11 cellular contexts compared by ENCODE assay signal in the genomic region with DNA sequence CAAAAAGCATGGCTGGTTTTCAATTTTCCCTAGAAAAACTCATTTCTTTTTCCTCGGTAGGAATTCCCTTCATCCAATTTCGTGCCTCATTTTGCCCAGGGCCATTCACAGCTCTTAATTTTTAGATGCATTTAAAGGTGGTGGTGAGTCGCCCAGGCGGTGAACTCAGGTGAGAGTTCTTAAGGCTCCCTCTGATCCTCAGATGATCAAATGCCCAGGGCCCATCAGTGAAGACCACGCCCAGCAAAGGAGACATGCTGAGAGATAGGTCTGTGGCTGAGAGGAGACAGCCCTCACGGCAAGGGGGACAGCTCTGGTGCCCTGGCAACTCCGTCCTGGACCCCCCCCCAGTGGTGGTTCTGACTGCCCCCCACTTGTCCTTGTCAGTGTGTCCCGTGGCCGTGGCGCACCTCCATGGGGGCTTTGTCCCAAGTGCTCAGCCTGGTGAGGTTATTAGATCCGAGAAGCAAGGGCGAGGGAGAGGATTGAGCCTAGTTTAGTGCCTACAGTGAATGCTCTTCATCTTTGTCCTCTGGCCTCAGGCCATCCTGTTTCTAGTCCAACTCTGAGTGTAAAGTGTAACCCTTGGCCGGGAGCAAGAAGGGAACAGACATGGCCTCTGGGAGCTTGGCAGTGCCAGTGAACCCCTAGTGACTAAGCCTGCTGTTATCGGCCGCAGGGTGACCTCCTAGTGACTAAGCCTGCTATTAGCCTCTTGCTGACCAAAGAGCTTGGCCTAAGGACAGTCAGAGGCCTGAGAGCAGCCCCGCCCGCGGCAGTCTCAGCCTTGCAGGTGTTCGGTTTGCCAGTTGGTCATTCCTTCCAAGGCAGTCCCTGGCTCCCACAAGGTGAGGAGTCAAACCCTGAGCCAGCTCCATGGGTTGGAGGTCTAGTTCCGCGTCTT.
DNase-seq lines count a peak whose midpoint lies in the region; ATAC-seq, FAIRE-seq and TF ChIP-seq lines count a peak whose summit lies in the region.
"Had no signal": no experiment of that assay in that cellular context is flagged by ENCODE, and none has a peak within 500 bp of the region (broad histone marks: within the 10 kb centered on the region; RNA-seq: fewer than 3 reads in every experiment).

No MANE protein-coding gene starts in this region.

- H3K36me3 Mint-ChIP-seq in Calu3 (ENCODE audit: insufficient read depth, unreplicated experiment) = peaks cover 24% of the 10 kb centered on the region

- H3K4me1 ChIP-seq in gastroesophageal sphincter (peaks cover 0 to 13% (median 7%) of the 10 kb centered on the region in 3 donors), osteoblast (ENCODE audit: insufficient read depth, low read length) (peaks cover 12% of the 10 kb centered on the region)

- peaks cover 0 to 24% of the 10 kb centered on the region in 2 donors for H3K36me3 ChIP-seq in gastroesophageal sphincter
- no peaks in the 10 kb centered on the region for H3K36me3 ChIP-seq in osteoblast (ENCODE audit: insufficient read depth, low read length)

- no peaks in the 10 kb centered on the region for H3K27me3 Mint-ChIP-seq in Calu3 (ENCODE audit: unreplicated experiment)

- intact Hi-C loops in Calu3 (cut with micrococcal nuclease; ENCODE audit: unreplicated experiment) = no loop called here

- WGBS in gastroesophageal sphincter (ENCODE audit: low coverage in 1 of 2), 2 donors = 78 to 88% methylated on average over 2 to 5 of the region's 21 CpGs

- H2AFZ ChIP-seq in osteoblast (ENCODE audit: low read length) = no peak overlapping the region

- no peak for TF ChIP-seq POLR2A in gastroesophageal sphincter (IDR thresholded peaks at IDR 0.05)

- CTCF ChIA-PET in Calu3 (lab: Charles Lee) = interaction anchor here (0.6 to 2.8 kb wide), 8 partner anchors 12 to 581 kb away, joined by 3 to 11 read pairs (median 4); no protein-coding TSS in a partner anchor

- peak overlapping the region; percentile 19 for H3K4me3 Mint-ChIP-seq in Calu3 (ENCODE audit: low read depth, unreplicated experiment)

- ATAC-seq in gastroesophageal sphincter = peak; percentile 20
- ATAC-seq in GM21423 (IDR thresholded peaks at IDR 0.05; ENCODE audit: unreplicated experiment) = no peak
- no peak for ATAC-seq in GM18858 (IDR thresholded peaks at IDR 0.05; ENCODE audit: unreplicated experiment)
- ATAC-seq: stimulated activated naive CD8-positive, alpha-beta T cell treated with anti-CD3 and anti-CD28 coated beads, Interleukin-15, Interleukin-2, amounts not matched to agents 100 U/mL and 50 U/mL, for 24 hours had no signal

- H3K9me3 ChIP-seq in gastroesophageal sphincter = no peaks in the 10 kb centered on the region
- H3K9me3 ChIP-seq in osteoblast (ENCODE audit: low read depth, low read length) = no peaks in the 10 kb centered on the region

- H3K4me2 ChIP-seq in osteoblast (ENCODE audit: insufficient read depth, low read length) = peak overlapping the region; percentile 4

- no TSS peak for BruUV-seq in Calu3 (replicated peaks; lab: Mats Ljungman, UMichigan)

- H4K20me1 ChIP-seq in osteoblast (ENCODE audit: insufficient read depth, low read length) = peaks cover 4% of the 10 kb centered on the region

- H3K27ac ChIP-seq in gastroesophageal sphincter (peak overlapping the region in 3 of 4 donors; percentile 5 to 41 (median 9)), osteoblast (ENCODE audit: low read depth, low read length) (no peak overlapping the region)

- DNase-seq in Calu3 (peak; percentile 81), RCC 7860 (ENCODE audit: low spot score) (peak; percentile 94), osteoblast (ENCODE audit: insufficient read length, low spot score, missing footprints) (peak; percentile 98), COLO829 (ENCODE audit: low spot score) (no peak), DMS79 (lab: John Stamatoyannopoulos, UW) (no peak)
- DNase-seq: activated CD8-positive, alpha-beta memory T cell treated with anti-CD3 and anti-CD28 coated beads, Interleukin-2, amount 50 U/mL, for 4 hours; central memory CD4-positive, alpha-beta T cell; stimulated activated naive CD8-positive, alpha-beta T cell treated with anti-CD3 and anti-CD28 coated beads, Interleukin-15, Interleukin-2, amounts not matched to agents 100 U/mL and 50 U/mL, for 24 hours had no signal

- H3K27me3 ChIP-seq in gastroesophageal sphincter = no peaks in the 10 kb centered on the region
- peaks cover 21% of the 10 kb centered on the region for H3K27me3 ChIP-seq in osteoblast (ENCODE audit: insufficient read depth, low read length)

- TF ChIP-seq EP300 in gastroesophageal sphincter (IDR thresholded peaks at IDR 0.05) = no peak

- TF ChIP-seq CTCF in Calu3 (IDR thresholded peaks at IDR 0.05; ENCODE audit: unreplicated experiment) (no peak), gastroesophageal sphincter (IDR thresholded peaks at IDR 0.05) (no peak), osteoblast (IDR thresholded peaks at IDR 0.05; ENCODE audit: extremely low read depth, low read depth, low read length) (no peak)

- H3K4me3 ChIP-seq in gastroesophageal sphincter (no peak overlapping the region), osteoblast (ENCODE audit: insufficient read depth, low read length) (no peak overlapping the region)

- FAIRE-seq in RCC 7860 (lab: Jason Lieb, UNC) = peak; percentile 95

- H3K9me3 Mint-ChIP-seq in Calu3 (ENCODE audit: low read depth, unreplicated experiment) = no peaks in the 10 kb centered on the region

- peak overlapping the region; percentile 79 for H3K27ac Mint-ChIP-seq in Calu3 (ENCODE audit: unreplicated experiment)

- H3K4me1 Mint-ChIP-seq in Calu3 (ENCODE audit: low read depth, unreplicated experiment) = peaks cover 16% of the 10 kb centered on the region

- no peaks in the 10 kb centered on the region for H3K79me2 ChIP-seq in osteoblast (ENCODE audit: insufficient read depth, low read length)

Comparison
In these comparisons a context has a peak if more than half of its experiments do, and no peak if none do; other contexts are left out.
1. DNase-seq: peak in Calu3 (single experiment), RCC 7860 (single experiment) and osteoblast (single experiment); none in COLO829 (single experiment) and DMS79 (single experiment).